In the genomic region with DNA sequence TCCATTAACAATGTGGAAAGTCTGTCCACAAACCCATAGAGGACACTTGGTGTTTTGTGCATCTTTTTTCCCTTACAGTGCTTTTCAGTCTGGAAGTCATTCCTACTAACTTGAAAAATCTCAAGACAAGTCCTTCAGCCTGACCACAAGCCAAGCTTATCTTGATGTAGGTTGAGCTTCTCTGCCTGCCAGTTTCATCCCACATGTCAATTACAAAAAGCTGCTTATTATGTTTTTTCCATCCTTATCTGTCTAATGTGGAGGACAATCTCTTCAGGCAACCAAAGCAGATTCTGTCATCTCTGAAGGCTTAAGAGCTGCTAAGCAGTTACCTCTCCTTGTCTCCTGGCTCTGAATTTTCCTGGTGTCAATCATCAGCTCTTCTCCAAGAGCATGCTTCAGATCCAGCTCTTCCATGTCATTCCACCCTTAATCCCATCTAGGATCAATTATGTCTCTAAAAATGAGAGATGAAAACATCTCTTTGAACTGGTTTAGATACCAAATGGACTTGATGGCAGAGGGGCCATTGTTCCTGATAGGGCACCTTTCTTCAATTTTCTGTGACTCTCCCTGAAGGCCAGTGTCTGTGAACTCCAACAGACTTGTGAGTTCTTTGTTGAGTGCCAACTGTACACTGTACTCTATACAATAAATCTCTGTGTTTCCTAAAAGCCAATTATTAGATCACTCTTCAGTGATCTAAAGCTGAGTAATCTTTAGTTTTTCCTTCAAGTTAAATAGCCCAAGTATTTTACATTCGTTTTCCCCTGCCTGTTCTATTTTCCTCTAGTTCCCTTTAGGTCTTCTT, we compare ENCODE assay signal across 23 cellular contexts.
DNase-seq lines count a peak whose midpoint lies in the region; ATAC-seq, FAIRE-seq and TF ChIP-seq lines count a peak whose summit lies in the region.
"Had no signal": no experiment of that assay in that cellular context is flagged by ENCODE, and none has a peak within 500 bp of the region (broad histone marks: within the 10 kb centered on the region; RNA-seq: fewer than 3 reads in every experiment).

No MANE protein-coding gene starts in this region.

- H3K79me1 ChIP-seq in mesenchymal stem cell (replicated peaks; ENCODE audit: low read length, poor library complexity, severe bottlenecking): no peaks in the 10 kb centered on the region

- no peak overlapping the region for H2AK5ac ChIP-seq in mesenchymal stem cell (ENCODE audit: low read length, severe bottlenecking)

- ATAC-seq in HG02970 (IDR thresholded peaks at IDR 0.05; ENCODE audit: low FRiP score, unreplicated experiment): no peak
- ATAC-seq: GM23338 had no signal

- no peak overlapping the region for H2BK12ac ChIP-seq in mesenchymal stem cell (ENCODE audit: low read length in 2 of 2)

- H3K4me1 ChIP-seq in astrocyte (ENCODE audit: insufficient read depth, low read length): peaks cover 9% of the 10 kb centered on the region
- H3K4me1 ChIP-seq in mesenchymal stem cell (ENCODE audit: control insufficient read depth, insufficient read depth, low read depth, low read length): no peaks in the 10 kb centered on the region

- H3K4me3 Mint-ChIP-seq in HFFc6 (no peak overlapping the region), astrocyte (ENCODE audit: unreplicated experiment) (no peak overlapping the region)
- H3K4me3 Mint-ChIP-seq in T-helper 2 cell treated with Interferon-gamma antibody and Interleukin-4, amounts not matched to agents 5 μg/mL and 100 μg/mL, for 36 hours: no peak overlapping the region
- H3K4me3 Mint-ChIP-seq: CD8-positive, alpha-beta memory T cell; GM23338 had no signal

- H3K4me2 ChIP-seq in astrocyte (ENCODE audit: low read length) (no peak overlapping the region), mesenchymal stem cell (ENCODE audit: low read length, poor library complexity, severe bottlenecking) (no peak overlapping the region)
- H3K4me2 ChIP-seq: GM23338, KMS-11 had no signal

- no peak overlapping the region for H2BK15ac ChIP-seq in mesenchymal stem cell (ENCODE audit: low read depth, poor library complexity, severe bottlenecking)

- H3K9me3 ChIP-seq in astrocyte (ENCODE audit: insufficient read depth, low read depth, low read length) (no peaks in the 10 kb centered on the region), mesenchymal stem cell (ENCODE audit: control insufficient read depth, low read length) (no peaks in the 10 kb centered on the region)

- peak overlapping the region; percentile 8; the same call in 1 of the 2 replicates for H3K27ac Mint-ChIP-seq in HFFc6
- no peak overlapping the region for H3K27ac Mint-ChIP-seq in astrocyte (ENCODE audit: unreplicated experiment)
- H3K27ac Mint-ChIP-seq in T-helper 2 cell treated with Interferon-gamma antibody and Interleukin-4, amounts not matched to agents 5 μg/mL and 100 μg/mL, for 36 hours: no peak overlapping the region
- H3K27ac Mint-ChIP-seq: GM23338 had no signal

- H3K4me3 ChIP-seq in astrocyte (ENCODE audit: insufficient read depth, low read depth, low read length): no peak overlapping the region
- no peak overlapping the region for H3K4me3 ChIP-seq in mesenchymal stem cell (ENCODE audit: insufficient read depth in 1 of 2, low read depth in 1 of 2, low read length in 2 of 2)
- H3K4me3 ChIP-seq: GM23338, SK-N-MC had no signal

- H3K18ac ChIP-seq in mesenchymal stem cell (ENCODE audit: low read depth in 1 of 2, low read length in 2 of 2): no peak overlapping the region

- H3K9me3 Mint-ChIP-seq in HFFc6: no peaks in the 10 kb centered on the region
- H3K9me3 Mint-ChIP-seq in astrocyte (ENCODE audit: unreplicated experiment): no peaks in the 10 kb centered on the region
- H3K9me3 Mint-ChIP-seq in T-helper 2 cell treated with Interferon-gamma antibody and Interleukin-4, amounts not matched to agents 5 μg/mL and 100 μg/mL, for 36 hours: no peaks in the 10 kb centered on the region
- H3K9me3 Mint-ChIP-seq: CD8-positive, alpha-beta memory T cell; GM23338 had no signal

- no peak overlapping the region for H2BK120ac ChIP-seq in mesenchymal stem cell (ENCODE audit: low read depth, low read length)

- no peaks in the 10 kb centered on the region for H3K36me3 ChIP-seq in astrocyte (ENCODE audit: insufficient read depth, low read length)
- no peaks in the 10 kb centered on the region for H3K36me3 ChIP-seq in mesenchymal stem cell (ENCODE audit: control insufficient read depth in 1 of 2, insufficient read depth in 2 of 2, low read depth in 1 of 2, low read length in 2 of 2)

- DNase-seq in EH (ENCODE audit: low read depth) (peak; percentile 52), HFFc6 (no peak), astrocyte (ENCODE audit: low read depth) (peak; percentile 57), mesenchymal stem cell (peak; percentile 24), GOT3 (lab: John Stamatoyannopoulos, UW) (no peak), amniotic stem cell (lab: John Stamatoyannopoulos, UW) (no peak)
- DNase-seq in T-helper 2 cell treated with Interferon-gamma antibody and Interleukin-4, amounts not matched to agents 5 μg/mL and 100 μg/mL, for 36 hours (ENCODE audit: low spot score): no peak
- DNase-seq: ACHN; C1 segment of cervical spinal cord; CD8-positive, alpha-beta memory T cell; DMS79 treated with DMSO at 0.1 percent for 48 hours; NCI-H1048; NCI-H1436; NCI-H2029; NCI-H345; NCI-H526 treated with DMSO at 0.1 percent for 48 hours; Right ventricle myocardium superior had no signal

- peak overlapping the region in 1 of 2 experiments; percentile 16 for H3K4ac ChIP-seq in mesenchymal stem cell (ENCODE audit: low read depth in 1 of 2, low read length in 2 of 2)

- H3K14ac ChIP-seq in mesenchymal stem cell (ENCODE audit: low read length in 2 of 2): no peak overlapping the region

- H4K91ac ChIP-seq in mesenchymal stem cell (ENCODE audit: low read length): no peak overlapping the region

- H2AFZ ChIP-seq in astrocyte (ENCODE audit: low read depth, low read length): no peak overlapping the region
- no peak overlapping the region for H2AFZ ChIP-seq in mesenchymal stem cell (ENCODE audit: low read depth, low read length)
- H2AFZ ChIP-seq: GM23338 had no signal

- H3K23ac ChIP-seq in mesenchymal stem cell (ENCODE audit: low read length in 2 of 2): no peak overlapping the region

- no peaks in the 10 kb centered on the region for H3K27me3 Mint-ChIP-seq in HFFc6 (ENCODE audit: insufficient read depth)
- H3K27me3 Mint-ChIP-seq in astrocyte (ENCODE audit: low read depth, unreplicated experiment): no peaks in the 10 kb centered on the region
- H3K27me3 Mint-ChIP-seq in T-helper 2 cell treated with Interferon-gamma antibody and Interleukin-4, amounts not matched to agents 5 μg/mL and 100 μg/mL, for 36 hours (ENCODE audit: low read depth): peaks cover 3% of the 10 kb centered on the region

- H4K20me1 ChIP-seq in astrocyte (ENCODE audit: insufficient read depth, low read length): no peaks in the 10 kb centered on the region

- TF ChIP-seq CTCF in HFFc6 (IDR thresholded peaks at IDR 0.05): no peak
- no peak for TF ChIP-seq CTCF in astrocyte (IDR thresholded peaks at IDR 0.05; ENCODE audit: insufficient read depth, low read depth, low read length)

- H3K27ac ChIP-seq in astrocyte (ENCODE audit: low read depth, low read length) (no peak overlapping the region), mesenchymal stem cell (ENCODE audit: low read length, poor library complexity, severe bottlenecking) (no peak overlapping the region)
- H3K27ac ChIP-seq: KMS-11, SK-N-MC had no signal

- no peak overlapping the region for H3K9ac ChIP-seq in astrocyte (ENCODE audit: low read length)
- H3K9ac ChIP-seq in mesenchymal stem cell (ENCODE audit: low read length): peak overlapping the region; percentile 80
- H3K9ac ChIP-seq: KMS-11 had no signal

- H4K8ac ChIP-seq in mesenchymal stem cell (ENCODE audit: low read length): no peak overlapping the region

- no peak overlapping the region for H2BK5ac ChIP-seq in mesenchymal stem cell (ENCODE audit: low read depth, low read length, poor library complexity, severe bottlenecking)

- no peaks in the 10 kb centered on the region for H3K27me3 ChIP-seq in astrocyte (ENCODE audit: insufficient read depth, low read length)
- H3K27me3 ChIP-seq in mesenchymal stem cell (ENCODE audit: control insufficient read depth in 1 of 2, insufficient read depth in 1 of 2, low read length in 2 of 2): no peaks in the 10 kb centered on the region

- H3K79me2 ChIP-seq in astrocyte (ENCODE audit: insufficient read depth, low read length): no peaks in the 10 kb centered on the region

- FAIRE-seq in astrocyte (lab: Jason Lieb, UNC): peak; percentile 37
- FAIRE-seq: G401.6, RCC 7860 had no signal

- H3K4me1 Mint-ChIP-seq in HFFc6 (ENCODE audit: low read depth): peaks cover 61% of the 10 kb centered on the region
- peaks cover 21% of the 10 kb centered on the region for H3K4me1 Mint-ChIP-seq in astrocyte (ENCODE audit: low read depth, unreplicated experiment)
- no peaks in the 10 kb centered on the region for H3K4me1 Mint-ChIP-seq in T-helper 2 cell treated with Interferon-gamma antibody and Interleukin-4, amounts not matched to agents 5 μg/mL and 100 μg/mL, for 36 hours (ENCODE audit: low read depth)

- 89% methylated on average over 1 of the region's 1 CpG for WGBS in mesenchymal stem cell

- H3K36me3 Mint-ChIP-seq in HFFc6 (ENCODE audit: low read depth) (no peaks in the 10 kb centered on the region), astrocyte (ENCODE audit: low read depth, unreplicated experiment) (no peaks in the 10 kb centered on the region)
- H3K36me3 Mint-ChIP-seq in T-helper 2 cell treated with Interferon-gamma antibody and Interleukin-4, amounts not matched to agents 5 μg/mL and 100 μg/mL, for 36 hours (ENCODE audit: low read depth): no peaks in the 10 kb centered on the region
- H3K36me3 Mint-ChIP-seq: CD8-positive, alpha-beta memory T cell had no signal

Comparison
In these comparisons a context has a peak if more than half of its experiments do, and no peak if none do; other contexts are left out.
1. DNase-seq: peak in EH (single experiment), astrocyte (single experiment) and mesenchymal stem cell (single experiment); none in HFFc6 (single experiment), GOT3 (single experiment), T-helper 2 cell treated with Interferon-gamma antibody and Interleukin-4, amounts not matched to agents 5 μg/mL and 100 μg/mL, for 36 hours (single experiment) and amniotic stem cell (single experiment).